Comparison of ENCODE assay signal across 16 cellular contexts in the genomic region with DNA sequence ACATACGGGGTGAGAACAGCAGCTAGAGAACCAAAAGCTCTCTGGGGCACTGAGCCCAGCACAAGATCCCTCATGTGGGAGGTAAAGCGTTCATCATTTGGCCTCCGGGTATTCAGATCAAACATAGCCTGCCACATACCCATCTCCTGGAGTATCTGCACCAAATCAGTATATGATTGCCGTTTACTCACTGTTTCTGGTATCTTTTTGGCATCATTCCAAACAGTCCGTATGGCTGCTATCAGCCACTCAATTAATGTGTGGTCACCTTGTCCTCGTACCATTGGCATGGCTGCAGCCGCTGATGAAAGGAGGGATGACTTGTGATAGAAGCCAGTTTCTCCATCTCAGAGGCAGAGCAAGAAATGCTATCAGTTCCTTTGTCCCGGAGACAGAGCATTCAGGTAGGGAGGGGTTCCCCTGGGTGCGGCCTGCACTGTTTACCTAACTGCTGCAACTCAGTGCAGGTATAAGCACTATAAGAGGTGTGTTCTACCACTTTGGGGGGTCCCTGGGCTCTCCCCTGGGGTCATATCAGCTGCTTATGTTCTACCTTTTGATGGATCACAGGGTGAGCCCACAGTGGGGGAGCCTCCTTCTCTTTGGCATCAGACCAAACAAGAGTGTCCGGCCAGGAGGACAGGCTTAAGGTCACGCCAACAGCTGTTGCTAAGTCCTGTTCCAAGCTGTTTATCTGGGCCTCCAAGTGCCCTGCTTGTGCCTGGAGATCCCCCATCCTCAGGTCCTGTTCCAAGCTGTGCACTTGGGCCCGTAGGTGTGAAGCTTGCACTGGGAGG. TPM values are rescaled to one million over a fixed set of nuclear protein-coding genes. Genes with fewer than 3 reads are reported as not detected.
DNase-seq lines count a peak whose midpoint lies in the region; ATAC-seq and TF ChIP-seq lines count a peak whose summit lies in the region.
"Had no signal": no experiment of that assay in that cellular context is flagged by ENCODE, and none has a peak within 500 bp of the region (broad histone marks: within the 10 kb centered on the region; RNA-seq: fewer than 3 reads in every experiment).

No MANE protein-coding gene starts in this region.

- no peak overlapping the region for H3K27ac Mint-ChIP-seq in stimulated activated naive CD8-positive, alpha-beta T cell treated with anti-CD3 and anti-CD28 coated beads, Interleukin-15, amount 100 ng/mL, for 72 hours
- H3K27ac Mint-ChIP-seq: CD14-positive monocyte; CD8-positive, alpha-beta T cell; HFFc6 had no signal

- H3K4me1 ChIP-seq in transverse colon: peaks cover 0 to 9% (median 0%) of the 10 kb centered on the region in 4 donors

- TF ChIP-seq CTCF in transverse colon (IDR thresholded peaks at IDR 0.05) (no peak), brain microvascular endothelial cell (IDR thresholded peaks at IDR 0.05; ENCODE audit: low read depth, low read length, missing control alignments) (no peak)

- H3K4me3 Mint-ChIP-seq in stimulated activated naive CD8-positive, alpha-beta T cell treated with anti-CD3 and anti-CD28 coated beads, Interleukin-15, amount 100 ng/mL, for 72 hours: no peak overlapping the region
- H3K4me3 Mint-ChIP-seq: CD14-positive monocyte; CD8-positive, alpha-beta T cell; HFFc6 had no signal

- H3K4me3 ChIP-seq in transverse colon: no peak overlapping the region
- H3K4me3 ChIP-seq in brain microvascular endothelial cell (ENCODE audit: low read depth, low read length): no peak overlapping the region
- H3K4me3 ChIP-seq: GM12878 had no signal

- no peaks in the 10 kb centered on the region for H3K9me3 Mint-ChIP-seq in stimulated activated naive CD8-positive, alpha-beta T cell treated with anti-CD3 and anti-CD28 coated beads, Interleukin-15, amount 100 ng/mL, for 72 hours
- H3K9me3 Mint-ChIP-seq: CD14-positive monocyte; CD8-positive, alpha-beta T cell; HFFc6 had no signal

- peak; percentile 17 for ATAC-seq in stimulated activated naive CD8-positive, alpha-beta T cell treated with anti-CD3 and anti-CD28 coated beads, Interleukin-15, Interleukin-2, amounts not matched to agents 100 U/mL and 50 U/mL, for 24 hours
- no peak for ATAC-seq in stimulated activated naive CD8-positive, alpha-beta T cell treated with anti-CD3 and anti-CD28 coated beads, Interleukin-15, amount 100 ng/mL, for 72 hours
- peak; percentile 98 for ATAC-seq in left colon
- ATAC-seq: CD8-positive, alpha-beta T cell; GM12878 had no signal

- DNase-seq in DMS 273 (lab: John Stamatoyannopoulos, UW; ENCODE audit: unreplicated experiment) (peak; percentile 8), DMS 273 treated with DMSO at 0.1 percent for 48 hours (lab: John Stamatoyannopoulos, UW) (no peak), left colon (peak in 1 of 2 donors; percentile 52), transverse colon (peak; percentile 37), brain microvascular endothelial cell (no peak), SK-N-DZ (ENCODE audit: low spot score) (no peak)
- no peak for DNase-seq in stimulated activated naive CD8-positive, alpha-beta T cell treated with anti-CD3 and anti-CD28 coated beads, Interleukin-15, Interleukin-2, amounts not matched to agents 100 U/mL and 50 U/mL, for 24 hours
- no peak for DNase-seq in stimulated activated naive CD8-positive, alpha-beta T cell treated with anti-CD3 and anti-CD28 coated beads, Interleukin-15, amount 100 ng/mL, for 72 hours
- DNase-seq: Caco-2; CD8-positive, alpha-beta T cell; DMS79; HCEC 1CT; HFFc6 had no signal

- H3K27me3 ChIP-seq in transverse colon (no peaks in the 10 kb centered on the region), brain microvascular endothelial cell (replicated peaks) (no peaks in the 10 kb centered on the region)

- H3K27ac ChIP-seq in transverse colon (peak overlapping the region in 1 of 4 donors; percentile 19), brain microvascular endothelial cell (no peak overlapping the region)
- H3K27ac ChIP-seq: 22Rv1 had no signal

- 70% methylated on average over 2 to 11 of the region's 12 CpGs for WGBS in transverse colon (ENCODE audit: low coverage in 1 of 2), 2 donors

- no peak for TF ChIP-seq POLR2A in transverse colon (IDR thresholded peaks at IDR 0.05)

- no peak for TF ChIP-seq EP300 in transverse colon (IDR thresholded peaks at IDR 0.05; ENCODE audit: low read depth)

- H3K9me3 ChIP-seq in transverse colon: no peaks in the 10 kb centered on the region
- H3K9me3 ChIP-seq: Caco-2 had no signal

- H3K36me3 ChIP-seq in transverse colon (peaks cover 0 to 7% (median 0%) of the 10 kb centered on the region in 4 donors), brain microvascular endothelial cell (replicated peaks) (peaks cover under 1% of the 10 kb centered on the region)

- H3K4me1 Mint-ChIP-seq in stimulated activated naive CD8-positive, alpha-beta T cell treated with anti-CD3 and anti-CD28 coated beads, Interleukin-15, amount 100 ng/mL, for 72 hours: peaks cover 22% of the 10 kb centered on the region
- H3K4me1 Mint-ChIP-seq: CD14-positive monocyte had no signal

- H3K27me3 Mint-ChIP-seq in stimulated activated naive CD8-positive, alpha-beta T cell treated with anti-CD3 and anti-CD28 coated beads, Interleukin-15, amount 100 ng/mL, for 72 hours: no peaks in the 10 kb centered on the region

- in situ Hi-C loops in transverse colon (cut with MboI; ENCODE audit: low pct_ligation_motif_present in 1 of 4, low pct_unique_long_range_greater_than_20kb in 1 of 4, low sequenced_read_pairs in 3 of 4): loop anchor here in 1 of 4 donors (25.0 kb wide), 1 partner anchor 97 kb away; no protein-coding TSS in a partner anchor
- in situ Hi-C loops in brain microvascular endothelial cell (cut with HindIII; ENCODE audit: low pct_ligation_motif_present, low sequenced_read_pairs): no loop called here

- intact Hi-C loops in left colon (cut with DNase I, micrococcal nuclease): no loop called here
- intact Hi-C loops in transverse colon (cut with DNase I; ENCODE audit: low total_unique reads): no loop called here

RNA-seq across cellular contexts. Expression of gene DMAC1, which starts 9.4 kb away (rescaled TPM):
- total RNA-seq in left colon: 10 to 100 TPM; 58.7 to 69.7 TPM
- 10 to 100 TPM in 3 of 4 donors, 1 to 10 TPM in 1; 6.0 to 19.4 (median 16.5) TPM for total RNA-seq in transverse colon
- 18.9 TPM in 2 replicates for polyA plus RNA-seq in SK-N-DZ (2014; cell fraction: cytosol; rRNA removed)
- polyA plus RNA-seq in SK-N-DZ (2014; cell fraction: nucleus; rRNA removed): 13.7 and 14.9 TPM in 2 replicates

Comparison
In these comparisons a context has a peak if more than half of its experiments do, and no peak if none do; other contexts are left out.
1. DNase-seq: peak in DMS 273 (single experiment) and transverse colon (single experiment); none in DMS 273 treated with DMSO at 0.1 percent for 48 hours (single experiment), stimulated activated naive CD8-positive, alpha-beta T cell treated with anti-CD3 and anti-CD28 coated beads, Interleukin-15, Interleukin-2, amounts not matched to agents 100 U/mL and 50 U/mL, for 24 hours (single experiment), stimulated activated naive CD8-positive, alpha-beta T cell treated with anti-CD3 and anti-CD28 coated beads, Interleukin-15, amount 100 ng/mL, for 72 hours (0 of 2), brain microvascular endothelial cell (single experiment) and SK-N-DZ (single experiment).